ENCODE assay signal across 13 cellular contexts in the genomic region with DNA sequence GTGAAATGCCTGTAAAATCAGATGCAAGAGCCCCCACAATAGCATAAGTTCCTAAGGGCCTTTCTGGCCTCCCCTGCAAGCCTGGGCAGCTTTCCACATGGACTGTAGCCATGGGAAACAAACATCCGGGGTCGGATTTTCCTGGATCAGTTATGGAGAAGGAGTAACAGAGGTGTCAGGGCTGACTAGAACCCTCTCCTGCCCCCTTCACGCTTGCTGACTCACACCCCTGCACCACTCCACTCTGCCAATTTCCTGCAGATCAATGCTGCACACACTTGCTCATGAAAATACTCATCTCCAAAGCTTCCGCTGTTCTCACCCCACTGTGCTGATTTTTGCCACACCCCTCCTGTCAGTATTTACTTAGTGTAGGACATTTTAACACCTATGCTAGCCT.
DNase-seq lines count a peak whose midpoint lies in the region; ATAC-seq and TF ChIP-seq lines count a peak whose summit lies in the region.
"Had no signal": no experiment of that assay in that cellular context is flagged by ENCODE, and none has a peak within 500 bp of the region (broad histone marks: within the 10 kb centered on the region; RNA-seq: fewer than 3 reads in every experiment).

No MANE protein-coding gene starts in this region.

- TF ChIP-seq CTCF in body of pancreas (IDR thresholded peaks at IDR 0.05): no peak
- no peak for TF ChIP-seq CTCF in endodermal cell (conservative IDR thresholded peaks at IDR 0.05)

- intact Hi-C loops in body of pancreas (cut with DNase I): no loop called here

- WGBS in body of pancreas, 2 donors: 20 to 23% methylated on average over 2 to 4 of the region's 4 CpGs
- 79 to 83% methylated on average over 1 to 4 of the region's 4 CpGs for WGBS in endodermal cell (ENCODE audit: insufficient coverage in 1 of 2, insufficient read length in 1 of 2), 2 experiments

- no peak overlapping the region for H3K27ac ChIP-seq in body of pancreas
- peak overlapping the region; percentile 29 for H3K27ac ChIP-seq in muscle layer of colon (ENCODE audit: low read depth, low read length)
- no peak overlapping the region for H3K27ac ChIP-seq in endodermal cell (ENCODE audit: low read depth, low read length)
- H3K27ac ChIP-seq: adrenal gland, PC-9 had no signal

- H3K27me3 ChIP-seq in body of pancreas (peaks cover 0 to 6% of the 10 kb centered on the region in 2 donors), muscle layer of colon (ENCODE audit: control insufficient read depth in 1 of 2, insufficient read depth in 2 of 2, low read length in 2 of 2) (no peaks in the 10 kb centered on the region), endodermal cell (ENCODE audit: control insufficient read depth, insufficient read depth, low read length, poor library complexity, severe bottlenecking) (no peaks in the 10 kb centered on the region)

- no peaks in the 10 kb centered on the region for H3K4me1 ChIP-seq in body of pancreas
- H3K4me1 ChIP-seq in muscle layer of colon (ENCODE audit: insufficient read depth, low read length): peaks cover 43% of the 10 kb centered on the region
- H3K4me1 ChIP-seq in endodermal cell (ENCODE audit: control insufficient read depth, insufficient read depth, low read length): peaks cover 4% of the 10 kb centered on the region
- H3K4me1 ChIP-seq: adrenal gland had no signal

- no peak overlapping the region for H3K27ac Mint-ChIP-seq in endodermal cell
- H3K27ac Mint-ChIP-seq: activated CD8-positive, alpha-beta memory T cell treated with anti-CD3 and anti-CD28 coated beads, Interleukin-2, amount 10 ng/mL, durations not matched to agents 7 days and 5 days; naive B cell had no signal

- no peak overlapping the region for H3K4me3 Mint-ChIP-seq in endodermal cell
- H3K4me3 Mint-ChIP-seq: activated CD8-positive, alpha-beta memory T cell treated with anti-CD3 and anti-CD28 coated beads, Interleukin-2, amount 10 ng/mL, durations not matched to agents 7 days and 5 days; naive B cell had no signal

- no peaks in the 10 kb centered on the region for H3K9me3 Mint-ChIP-seq in endodermal cell

- H3K4me1 Mint-ChIP-seq in endodermal cell: peaks cover 20% of the 10 kb centered on the region
- H3K4me1 Mint-ChIP-seq: activated CD8-positive, alpha-beta memory T cell treated with anti-CD3 and anti-CD28 coated beads, Interleukin-2, amount 10 ng/mL, durations not matched to agents 7 days and 5 days; naive B cell had no signal

- H3K4me3 ChIP-seq in body of pancreas (no peak overlapping the region), muscle layer of colon (ENCODE audit: low read depth in 1 of 2, low read length in 2 of 2) (no peak overlapping the region), endodermal cell (ENCODE audit: low read length) (no peak overlapping the region)
- H3K4me3 ChIP-seq: adrenal gland, PC-9 had no signal

- ATAC-seq in body of pancreas (no peak), GM21576 (IDR thresholded peaks at IDR 0.05; ENCODE audit: unreplicated experiment) (no peak), HG02798 (IDR thresholded peaks at IDR 0.05; ENCODE audit: poor library complexity, unreplicated experiment) (no peak)
- ATAC-seq: activated CD8-positive, alpha-beta memory T cell treated with anti-CD3 and anti-CD28 coated beads, Interleukin-2, amount 10 ng/mL, durations not matched to agents 7 days and 5 days had no signal

- TF ChIP-seq POLR2A in body of pancreas (IDR thresholded peaks at IDR 0.05): no peak

- H3K36me3 Mint-ChIP-seq in endodermal cell (ENCODE audit: low read depth): no peaks in the 10 kb centered on the region
- H3K36me3 Mint-ChIP-seq: activated CD8-positive, alpha-beta memory T cell treated with anti-CD3 and anti-CD28 coated beads, Interleukin-2, amount 10 ng/mL, durations not matched to agents 7 days and 5 days; naive B cell had no signal

- DNase-seq in ELR (ENCODE audit: low read depth) (peak; percentile 54), LHCN-M2 (ENCODE audit: low read depth) (peak; percentile 42), body of pancreas (peak in 3 of 4 donors; percentile 9 to 46 (median 31)), endodermal cell (no peak)
- DNase-seq: activated CD8-positive, alpha-beta memory T cell treated with anti-CD3 and anti-CD28 coated beads, Interleukin-2, amount 10 ng/mL, durations not matched to agents 7 days and 5 days; adrenal gland; naive B cell; NCI-H1436; PC-9; stimulated activated CD4-positive, alpha-beta T cell treated with anti-CD3 and anti-CD28 coated beads, Interleukin-15, amount 100 ng/mL, for 24 hours had no signal

- no peaks in the 10 kb centered on the region for H3K36me3 ChIP-seq in body of pancreas (replicated peaks in 1 of 2; ENCODE audit: insufficient read depth in 1 of 2, low read depth in 2 of 2)
- H3K36me3 ChIP-seq in muscle layer of colon (ENCODE audit: insufficient read depth, low read length): no peaks in the 10 kb centered on the region
- no peaks in the 10 kb centered on the region for H3K36me3 ChIP-seq in endodermal cell (ENCODE audit: control insufficient read depth, insufficient read depth, low read length)
- H3K36me3 ChIP-seq: adrenal gland had no signal

- no peak overlapping the region for H3K9ac ChIP-seq in muscle layer of colon (ENCODE audit: low read length)
- no peak overlapping the region for H3K9ac ChIP-seq in endodermal cell (ENCODE audit: extremely low read depth, low read length, poor library complexity, severe bottlenecking)

- no peaks in the 10 kb centered on the region for H3K27me3 Mint-ChIP-seq in endodermal cell (ENCODE audit: insufficient read depth)
- H3K27me3 Mint-ChIP-seq: activated CD8-positive, alpha-beta memory T cell treated with anti-CD3 and anti-CD28 coated beads, Interleukin-2, amount 10 ng/mL, durations not matched to agents 7 days and 5 days had no signal

- H3K9me3 ChIP-seq in body of pancreas (no peaks in the 10 kb centered on the region), muscle layer of colon (ENCODE audit: low read length) (no peaks in the 10 kb centered on the region), endodermal cell (ENCODE audit: control insufficient read depth, low read length) (no peaks in the 10 kb centered on the region)
- H3K9me3 ChIP-seq: adrenal gland had no signal
